19 cellular contexts compared by ENCODE assay signal in the genomic region with DNA sequence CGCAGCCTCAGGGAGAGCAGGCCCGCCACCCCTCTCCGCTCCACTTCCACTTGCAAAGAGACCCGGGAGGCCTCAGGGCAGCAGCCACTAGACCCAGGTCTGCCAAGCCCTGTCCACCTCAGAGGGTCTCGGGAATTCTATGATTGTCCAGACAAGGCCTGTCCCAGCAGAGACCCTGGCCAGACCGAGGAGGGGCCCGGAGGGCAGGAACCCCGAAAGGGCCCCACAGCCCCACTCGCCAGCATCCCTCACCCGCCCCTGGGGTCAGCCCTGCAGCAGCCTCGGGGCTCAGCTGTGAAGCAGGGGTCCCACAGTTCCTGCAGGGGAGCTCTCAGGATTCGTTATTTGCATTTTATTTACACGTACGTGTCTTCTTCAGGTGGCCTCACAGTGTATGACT.
"Had no signal": no experiment of that assay in that cellular context is flagged by ENCODE, and none has a peak within 500 bp of the region (broad histone marks: within the 10 kb centered on the region; RNA-seq: fewer than 3 reads in every experiment).

No MANE protein-coding gene starts in this region.

- H3K4me3 ChIP-seq: breast epithelium, suprapubic skin had no signal

- H3K27ac Mint-ChIP-seq: activated CD8-positive, alpha-beta T cell treated with anti-CD3 and anti-CD28 coated beads for 36 hours; activated naive CD8-positive, alpha-beta T cell treated with anti-CD3 and anti-CD28 coated beads, Interleukin-2, amount 50 U/mL, for 24 hours; activated T-helper 1 cell treated with anti-CD3 and anti-CD28 coated beads, Interleukin-12 subunit alpha, Interleukin-12 subunit beta, Interleukin-2, Interleukin-4 antibody, amounts not matched to agents 30 ng/mL and 10 ng/mL and 1 ng/mL, durations not matched to agents 14 hours and 24 hours and 36 hours; immature natural killer cell had no signal

- H3K9me3 Mint-ChIP-seq: activated naive CD8-positive, alpha-beta T cell treated with anti-CD3 and anti-CD28 coated beads, Interleukin-2, amount 50 U/mL, for 24 hours; immature natural killer cell had no signal

- H3K27me3 ChIP-seq: breast epithelium had no signal

- H3K4me1 ChIP-seq: breast epithelium, suprapubic skin had no signal

- H3K36me3 Mint-ChIP-seq: immature natural killer cell, naive B cell had no signal

- H3K9me3 ChIP-seq: breast epithelium, SK-N-SH, suprapubic skin had no signal

- H3K27ac ChIP-seq: breast epithelium, epithelial cell of prostate, parathyroid adenoma, suprapubic skin had no signal

- H3K4me3 Mint-ChIP-seq: activated CD8-positive, alpha-beta T cell treated with anti-CD3 and anti-CD28 coated beads for 36 hours; activated naive CD8-positive, alpha-beta T cell treated with anti-CD3 and anti-CD28 coated beads, Interleukin-2, amount 50 U/mL, for 24 hours; activated T-helper 1 cell treated with anti-CD3 and anti-CD28 coated beads, Interleukin-12 subunit alpha, Interleukin-12 subunit beta, Interleukin-2, Interleukin-4 antibody, amounts not matched to agents 30 ng/mL and 10 ng/mL and 1 ng/mL, durations not matched to agents 14 hours and 24 hours and 36 hours; immature natural killer cell; naive B cell had no signal

- H3K4me1 Mint-ChIP-seq: activated naive CD8-positive, alpha-beta T cell treated with anti-CD3 and anti-CD28 coated beads, Interleukin-2, amount 50 U/mL, for 24 hours; immature natural killer cell had no signal

- DNase-seq: activated CD4-positive, alpha-beta T cell treated with anti-CD3 and anti-CD28 coated beads for 1 hour; activated CD8-positive, alpha-beta T cell treated with anti-CD3 and anti-CD28 coated beads for 36 hours; activated naive CD4-positive, alpha-beta T cell; activated naive CD8-positive, alpha-beta T cell treated with anti-CD3 and anti-CD28 coated beads, Interleukin-2, amount 50 U/mL, for 24 hours; cerebellar nuclear complex; dermis blood vessel endothelial cell; immature natural killer cell; left cardiac atrium; naive B cell; retina; SK-N-SH; stimulated activated CD4-positive, alpha-beta T cell treated with anti-CD3 and anti-CD28 coated beads, Interleukin-4, amount 100 ng/mL, for 24 hours; stimulated activated naive CD4-positive, alpha-beta T cell treated with Interleukin-2 at 50 U/mL for 16 hours; T-helper 1 cell had no signal

- H3K36me3 ChIP-seq: breast epithelium, suprapubic skin had no signal

- H3K27me3 Mint-ChIP-seq: activated CD8-positive, alpha-beta T cell treated with anti-CD3 and anti-CD28 coated beads for 36 hours; naive B cell had no signal
